In genomic region chr11:106238704-106239360, GRCh38 we compare ENCODE assay signal across 23 cellular contexts.
DNase-seq lines count a peak whose midpoint lies in the region; TF ChIP-seq lines count a peak whose summit lies in the region.
"Had no signal": no experiment of that assay in that cellular context is flagged by ENCODE, and none has a peak within 500 bp of the region (broad histone marks: within the 10 kb centered on the region; RNA-seq: fewer than 3 reads in every experiment).

No MANE protein-coding gene starts in this region.

- H3K36me3 Mint-ChIP-seq in neural progenitor cell (no peaks in the 10 kb centered on the region), nephron progenitor cell (ENCODE audit: low read depth) (no peaks in the 10 kb centered on the region)

- POLR2A ChIA-PET in GM10248 (lab: Yijun Ruan, JAX), result no interaction called here

- H3K27me3 Mint-ChIP-seq in neural progenitor cell (ENCODE audit: insufficient read depth, low read depth) (no peaks in the 10 kb centered on the region), nephron progenitor cell (ENCODE audit: low read depth, poor library complexity) (no peaks in the 10 kb centered on the region)

- H3K9me3 Mint-ChIP-seq in neural progenitor cell (no peaks in the 10 kb centered on the region), nephron progenitor cell (no peaks in the 10 kb centered on the region)
- H3K9me3 Mint-ChIP-seq: CD4-positive, alpha-beta T cell; H9 had no signal

- H3K27ac Mint-ChIP-seq in neural progenitor cell (no peak overlapping the region), nephron progenitor cell (no peak overlapping the region)
- H3K27ac Mint-ChIP-seq: CD4-positive, alpha-beta T cell; H9 had no signal

- H4K20me1 ChIP-seq in neural progenitor cell (ENCODE audit: low read depth), result no peaks in the 10 kb centered on the region
- H4K20me1 ChIP-seq: BLaER1 had no signal

- H3K4me1 ChIP-seq in neural progenitor cell (peaks cover 20% of the 10 kb centered on the region), spleen (no peaks in the 10 kb centered on the region)

- no peaks in the 10 kb centered on the region for H3K36me3 ChIP-seq in neural progenitor cell
- no peaks in the 10 kb centered on the region for H3K36me3 ChIP-seq in spleen
- H3K36me3 ChIP-seq: BLaER1 had no signal

- H3K4me2 ChIP-seq in neural progenitor cell, result no peak overlapping the region
- H3K4me2 ChIP-seq: BLaER1 had no signal

- H3K4me1 Mint-ChIP-seq in neural progenitor cell, result peaks cover 13% of the 10 kb centered on the region
- H3K4me1 Mint-ChIP-seq in nephron progenitor cell, result no peaks in the 10 kb centered on the region
- H3K4me1 Mint-ChIP-seq: H9 had no signal

- H3K79me2 ChIP-seq in neural progenitor cell (ENCODE audit: low read depth), result no peaks in the 10 kb centered on the region

- H3K4me3 Mint-ChIP-seq in neural progenitor cell, result no peak overlapping the region
- H3K4me3 Mint-ChIP-seq in nephron progenitor cell, result no peak overlapping the region
- H3K4me3 Mint-ChIP-seq: CD4-positive, alpha-beta T cell; H9 had no signal

- DNase-seq in HCEC 1CT (peak; percentile 5), amniotic epithelial cell (ENCODE audit: low read depth) (peak; percentile 42), epithelial cell of esophagus (ENCODE audit: low read depth) (peak; percentile 58), neural progenitor cell (ENCODE audit: low spot score) (peak; percentile 11), spleen (no peak), nephron progenitor cell (no peak), GM10248 (ENCODE audit: extremely low spot score) (no peak)
- DNase-seq: ACHN; CD4-positive, alpha-beta T cell; COR-L47; DMS79; H9; MM.1S; NCI-H1092 treated with DMSO at 0.1 percent for 48 hours; NCI-H1436 treated with DMSO at 0.1 percent for 48 hours; NCI-H2029 treated with DMSO at 0.1 percent for 48 hours; NCI-H2171 treated with DMSO at 0.1 percent for 48 hours; NCI-H526; PC-3; RPMI8226; SHP77 had no signal

- H3K4me3 ChIP-seq in epithelial cell of esophagus (ENCODE audit: low read length) (no peak overlapping the region), neural progenitor cell (no peak overlapping the region), spleen (no peak overlapping the region)
- H3K4me3 ChIP-seq: BLaER1, SK-N-MC had no signal

- H2AFZ ChIP-seq in neural progenitor cell (replicated peaks), result no peak overlapping the region

- H3K9ac ChIP-seq in neural progenitor cell, result no peak overlapping the region
- H3K9ac ChIP-seq: BLaER1 had no signal

- CTCF ChIA-PET in GM10248 (lab: Yijun Ruan, JAX), result no interaction called here

- H3K27ac ChIP-seq in neural progenitor cell (no peak overlapping the region), spleen (no peak overlapping the region)
- H3K27ac ChIP-seq: BLaER1, SK-N-MC had no signal

- intact Hi-C loops in spleen (cut with DNase I; ENCODE audit: low total_unique reads), result no loop called here

- TF ChIP-seq CTCF in epithelial cell of esophagus (IDR thresholded peaks at IDR 0.05; ENCODE audit: insufficient read depth, low read depth, low read length, missing control alignments), result no peak
- no peak for TF ChIP-seq CTCF in neural progenitor cell (IDR thresholded peaks at IDR 0.05)
- TF ChIP-seq CTCF in spleen (IDR thresholded peaks at IDR 0.05 in 8 of 11, conservative IDR thresholded peaks at IDR 0.05 in 3 of 11), result no peak
- no peak for TF ChIP-seq CTCF in nephron progenitor cell (IDR thresholded peaks at IDR 0.05)
- no peak for TF ChIP-seq CTCF in GM10248 (IDR thresholded peaks at IDR 0.05; ENCODE audit: control extremely low read depth, extremely low read depth, low read depth, missing control alignments)

- WGBS in spleen, 5 donors, result 77 to 94% (median 87%) methylated on average over 1 of the region's 1 CpG

- H3K9me3 ChIP-seq in neural progenitor cell (ENCODE audit: low read depth) (no peaks in the 10 kb centered on the region), spleen (no peaks in the 10 kb centered on the region)
- H3K9me3 ChIP-seq: BLaER1 had no signal

- no peak for TF ChIP-seq POLR2A in spleen (IDR thresholded peaks at IDR 0.05)

- H3F3A ChIP-seq in neural progenitor cell (ENCODE audit: low read depth), result no peaks in the 10 kb centered on the region

- no peaks in the 10 kb centered on the region for H3K27me3 ChIP-seq in neural progenitor cell
- no peaks in the 10 kb centered on the region for H3K27me3 ChIP-seq in spleen (replicated peaks in 1 of 7)
- H3K27me3 ChIP-seq: BLaER1 had no signal

Comparison
In these comparisons a context has a peak if more than half of its experiments do, and no peak if none do; other contexts are left out.
1. DNase-seq: peak in HCEC 1CT (single experiment), amniotic epithelial cell (single experiment), epithelial cell of esophagus (single experiment) and neural progenitor cell (single experiment); none in spleen (single experiment), nephron progenitor cell (single experiment) and GM10248 (single experiment).